In the genomic region with DNA sequence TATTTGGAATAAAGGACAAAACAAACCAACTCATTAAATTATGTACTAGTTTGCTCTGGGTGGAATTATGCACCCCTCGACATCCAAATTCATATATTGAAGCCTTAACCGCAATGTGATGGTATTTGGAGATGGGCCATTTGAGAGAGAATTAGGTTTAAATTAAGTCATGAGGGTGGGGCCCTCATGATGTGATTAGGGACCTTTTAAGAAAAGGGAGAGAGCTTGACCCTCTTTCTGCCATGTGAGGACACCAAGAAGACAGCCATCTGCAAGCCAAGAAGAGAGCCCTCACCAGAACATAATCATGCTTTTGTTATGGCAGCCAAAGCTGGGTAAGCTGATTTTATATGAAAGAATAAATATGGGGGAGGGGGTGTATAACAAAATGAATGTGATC, we compare ENCODE assay signal across 8 cellular contexts. TPM values are rescaled to one million over a fixed set of nuclear protein-coding genes. Genes with fewer than 3 reads are reported as not detected.
DNase-seq lines count a peak whose midpoint lies in the region; ATAC-seq and TF ChIP-seq lines count a peak whose summit lies in the region.

No MANE protein-coding gene starts in this region.

- H3K27ac ChIP-seq in CD8-positive, alpha-beta T cell (ENCODE audit: low read depth, low read length) = no peak overlapping the region
- H3K27ac ChIP-seq in HUES6 (ENCODE audit: low read depth, low read length) = no peak overlapping the region

- no peaks in the 10 kb centered on the region for H3K9me3 ChIP-seq in CD8-positive, alpha-beta T cell (ENCODE audit: low read length)
- no peaks in the 10 kb centered on the region for H3K9me3 ChIP-seq in HUES6 (ENCODE audit: control insufficient read depth, insufficient read depth, low read depth, low read length)

- peak overlapping the region; percentile 55 for H3K4me3 Mint-ChIP-seq in CD8-positive, alpha-beta T cell
- peak overlapping the region; percentile 100 for H3K4me3 Mint-ChIP-seq in activated naive CD8-positive, alpha-beta T cell treated with anti-CD3 and anti-CD28 coated beads, Interleukin-2, amount 50 U/mL, for 24 hours
- H3K4me3 Mint-ChIP-seq in naive B cell = peak overlapping the region in 7 of 8 donors; percentile 36 to 98 (median 87)

- no peak for DNase-seq in CD8-positive, alpha-beta T cell
- no peak for DNase-seq in activated naive CD8-positive, alpha-beta T cell treated with anti-CD3 and anti-CD28 coated beads, Interleukin-2, amount 50 U/mL, for 24 hours
- DNase-seq in naive B cell (no peak), NCI-H1417 treated with DMSO at 0.1 percent for 48 hours (lab: John Stamatoyannopoulos, UW) (no peak), COLO829 (ENCODE audit: low spot score) (no peak)
- no peak for DNase-seq in activated CD4-positive, alpha-beta T cell treated with anti-CD3 and anti-CD28 coated beads for 48 hours

- no peak for ATAC-seq in CD8-positive, alpha-beta T cell
- ATAC-seq in activated naive CD8-positive, alpha-beta T cell treated with anti-CD3 and anti-CD28 coated beads, Interleukin-2, amount 50 U/mL, for 24 hours = no peak
- ATAC-seq in naive B cell (ENCODE audit: low read depth in 2 of 2) (no peak), HG02885 (IDR thresholded peaks at IDR 0.05; ENCODE audit: poor library complexity, unreplicated experiment) (no peak)

- no peak overlapping the region for H3K9ac ChIP-seq in HUES6 (ENCODE audit: low read length)

- POLR2A ChIA-PET in CD8-positive, alpha-beta T cell (lab: Charles Lee) = interaction anchor here (0.6 to 1.6 kb wide), 3 partner anchors 55 to 487 kb away, joined by 3 to 4 read pairs (median 3); a partner anchor contains a TSS

- H3K4me1 Mint-ChIP-seq in CD8-positive, alpha-beta T cell (ENCODE audit: low read depth) = peaks cover 31% of the 10 kb centered on the region
- H3K4me1 Mint-ChIP-seq in activated naive CD8-positive, alpha-beta T cell treated with anti-CD3 and anti-CD28 coated beads, Interleukin-2, amount 50 U/mL, for 24 hours = peaks cover 48% of the 10 kb centered on the region
- peaks cover 29 to 61% (median 44%) of the 10 kb centered on the region in 3 donors for H3K4me1 Mint-ChIP-seq in naive B cell

- no peaks in the 10 kb centered on the region for H3K27me3 Mint-ChIP-seq in CD8-positive, alpha-beta T cell (ENCODE audit: low read depth)
- H3K27me3 Mint-ChIP-seq in activated naive CD8-positive, alpha-beta T cell treated with anti-CD3 and anti-CD28 coated beads, Interleukin-2, amount 50 U/mL, for 24 hours = no peaks in the 10 kb centered on the region
- no peaks in the 10 kb centered on the region for H3K27me3 Mint-ChIP-seq in naive B cell

- H3K9me3 Mint-ChIP-seq in CD8-positive, alpha-beta T cell = no peaks in the 10 kb centered on the region
- no peaks in the 10 kb centered on the region for H3K9me3 Mint-ChIP-seq in activated naive CD8-positive, alpha-beta T cell treated with anti-CD3 and anti-CD28 coated beads, Interleukin-2, amount 50 U/mL, for 24 hours
- H3K9me3 Mint-ChIP-seq in naive B cell = no peaks in the 10 kb centered on the region

- no peak overlapping the region for H3K4me3 ChIP-seq in CD8-positive, alpha-beta T cell (ENCODE audit: low read depth, low read length)
- H3K4me3 ChIP-seq in HUES6 (ENCODE audit: low read depth, low read length) = peak overlapping the region; percentile 77

- CTCF ChIA-PET in CD8-positive, alpha-beta T cell (lab: Charles Lee) = no interaction called here

- no peak for TF ChIP-seq CTCF in CD8-positive, alpha-beta T cell (IDR thresholded peaks at IDR 0.05)

- H3K27ac Mint-ChIP-seq in CD8-positive, alpha-beta T cell = peak overlapping the region; percentile 13
- peak overlapping the region; percentile 100 for H3K27ac Mint-ChIP-seq in activated naive CD8-positive, alpha-beta T cell treated with anti-CD3 and anti-CD28 coated beads, Interleukin-2, amount 50 U/mL, for 24 hours
- peak overlapping the region in 1 of 6 donors; percentile 68 for H3K27ac Mint-ChIP-seq in naive B cell

- intact Hi-C loops in CD8-positive, alpha-beta T cell (cut with DNase I, micrococcal nuclease) = no loop called here

- peaks cover 9% of the 10 kb centered on the region for H3K4me1 ChIP-seq in CD8-positive, alpha-beta T cell (ENCODE audit: insufficient read depth, low read length)
- peaks cover 11% of the 10 kb centered on the region for H3K4me1 ChIP-seq in HUES6 (ENCODE audit: control insufficient read depth, insufficient read depth, low read length)

- no peaks in the 10 kb centered on the region for H3K36me3 ChIP-seq in CD8-positive, alpha-beta T cell (ENCODE audit: insufficient read depth, low read length)
- H3K36me3 ChIP-seq in HUES6 (ENCODE audit: control insufficient read depth, insufficient read depth, low read length) = no peaks in the 10 kb centered on the region

- H3K27me3 ChIP-seq in CD8-positive, alpha-beta T cell (ENCODE audit: insufficient read depth, low read length) = no peaks in the 10 kb centered on the region
- H3K27me3 ChIP-seq in HUES6 (ENCODE audit: control insufficient read depth, insufficient read depth, low read length) = no peaks in the 10 kb centered on the region

- H3K36me3 Mint-ChIP-seq in CD8-positive, alpha-beta T cell = peaks cover 8% of the 10 kb centered on the region
- peaks cover 10% of the 10 kb centered on the region for H3K36me3 Mint-ChIP-seq in activated naive CD8-positive, alpha-beta T cell treated with anti-CD3 and anti-CD28 coated beads, Interleukin-2, amount 50 U/mL, for 24 hours (ENCODE audit: low read depth)
- H3K36me3 Mint-ChIP-seq in naive B cell = peaks cover 0 to 5% of the 10 kb centered on the region in 2 donors

RNA-seq across cellular contexts. Expression of a gene that starts 2.0 kb away (rescaled TPM):
- 10 to 100 TPM; 13.9 to 14.0 TPM for total RNA-seq in CD8-positive, alpha-beta T cell
- polyA plus RNA-seq in naive B cell (ENCODE audit: low read depth in 6 of 6) = 10 to 100 TPM in 5 of 6 donors, 1 to 10 TPM in 1; 9.2 to 13.9 (median 11.9) TPM

RNA-seq across cellular contexts. Expression of a gene that starts 55.2 kb away (rescaled TPM):
- total RNA-seq in CD8-positive, alpha-beta T cell = under 1 TPM in 1 of 2 experiments, not detected in 1; 0.08 TPM
- 1 to 10 TPM; 1.4 to 3.5 (median 1.8) TPM for polyA plus RNA-seq in naive B cell (ENCODE audit: low read depth in 6 of 6)
